Comparison of ENCODE assay signal across 8 cellular contexts in genomic region chr5:102971693-102972293, GRCh38.
DNase-seq lines count a peak whose midpoint lies in the region; FAIRE-seq and TF ChIP-seq lines count a peak whose summit lies in the region.

No MANE protein-coding gene starts in this region.

- peaks cover 3% of the 10 kb centered on the region for H3K4me1 Mint-ChIP-seq in osteocyte (ENCODE audit: unreplicated experiment)
- H3K4me1 Mint-ChIP-seq in activated CD4-positive, alpha-beta memory T cell treated with anti-CD3 and anti-CD28 coated beads, Interleukin-2, amount 10 ng/mL, durations not matched to agents 7 days and 5 days, result peaks cover 2% of the 10 kb centered on the region

- no peak overlapping the region for H3K4me3 ChIP-seq in epithelial cell of esophagus (ENCODE audit: low read length)
- no peak overlapping the region for H3K4me3 ChIP-seq in HAP-1

- peaks cover 11% of the 10 kb centered on the region for H3K36me3 Mint-ChIP-seq in osteocyte (ENCODE audit: unreplicated experiment)
- no peaks in the 10 kb centered on the region for H3K36me3 Mint-ChIP-seq in activated CD4-positive, alpha-beta memory T cell treated with anti-CD3 and anti-CD28 coated beads, Interleukin-2, amount 10 ng/mL, durations not matched to agents 7 days and 5 days (ENCODE audit: low read depth)

- TF ChIP-seq CTCF in epithelial cell of esophagus (IDR thresholded peaks at IDR 0.05; ENCODE audit: insufficient read depth, low read depth, low read length, missing control alignments) (peak; percentile 36), osteocyte (IDR thresholded peaks at IDR 0.05) (peak; percentile 69)

- H3K4me3 Mint-ChIP-seq in osteocyte (ENCODE audit: unreplicated experiment), result no peak overlapping the region
- no peak overlapping the region for H3K4me3 Mint-ChIP-seq in activated CD4-positive, alpha-beta memory T cell treated with anti-CD3 and anti-CD28 coated beads, Interleukin-2, amount 10 ng/mL, durations not matched to agents 7 days and 5 days

- DNase-seq in AML-193 (lab: John Stamatoyannopoulos, UW) (peak; percentile 40 to 66), GM19239 (ENCODE audit: insufficient read length, low spot score) (no peak), NCI-H446 treated with DMSO at 0.1 percent for 48 hours (lab: John Stamatoyannopoulos, UW) (peak; percentile 30), epithelial cell of esophagus (ENCODE audit: low read depth) (peak; percentile 8), osteocyte (ENCODE audit: extremely low spot score, unreplicated experiment) (no peak), HAP-1 (ENCODE audit: low spot score in 2 of 2) (no peak), islet precursor cell (no peak)
- no peak for DNase-seq in activated CD4-positive, alpha-beta memory T cell treated with anti-CD3 and anti-CD28 coated beads, Interleukin-2, amount 10 ng/mL, durations not matched to agents 7 days and 5 days

- H3K27me3 Mint-ChIP-seq in osteocyte (ENCODE audit: unreplicated experiment), result no peaks in the 10 kb centered on the region
- H3K27me3 Mint-ChIP-seq in activated CD4-positive, alpha-beta memory T cell treated with anti-CD3 and anti-CD28 coated beads, Interleukin-2, amount 10 ng/mL, durations not matched to agents 7 days and 5 days, result no peaks in the 10 kb centered on the region

- H3K9me3 ChIP-seq in HAP-1, result no peaks in the 10 kb centered on the region

- no peaks in the 10 kb centered on the region for H3K9me3 Mint-ChIP-seq in osteocyte (ENCODE audit: unreplicated experiment)
- no peaks in the 10 kb centered on the region for H3K9me3 Mint-ChIP-seq in activated CD4-positive, alpha-beta memory T cell treated with anti-CD3 and anti-CD28 coated beads, Interleukin-2, amount 10 ng/mL, durations not matched to agents 7 days and 5 days

- CTCF ChIA-PET in activated CD4-positive, alpha-beta memory T cell treated with anti-CD3 and anti-CD28 coated beads, Interleukin-2, amount 10 ng/mL, durations not matched to agents 7 days and 5 days (lab: Charles Lee), result interaction anchor here (0.6 to 1.2 kb wide), 2 partner anchors 191 to 290 kb away, joined by 3 read pairs; no protein-coding TSS in a partner anchor

- POLR2A ChIA-PET in activated CD4-positive, alpha-beta memory T cell treated with anti-CD3 and anti-CD28 coated beads, Interleukin-2, amount 10 ng/mL, durations not matched to agents 7 days and 5 days (lab: Charles Lee), result no interaction called here

- no peaks in the 10 kb centered on the region for H3K36me3 ChIP-seq in HAP-1 (replicated peaks)

- in situ Hi-C loops in HAP-1 (cut with MboI; ENCODE audit: low sequenced_read_pairs), result no loop called here

- no peaks in the 10 kb centered on the region for H3K4me1 ChIP-seq in HAP-1

- H3K27me3 ChIP-seq in HAP-1 (ENCODE audit: low read depth), result no peaks in the 10 kb centered on the region

- peak; percentile 4 for FAIRE-seq in GM19239 (lab: Jason Lieb, UNC)

- no peak overlapping the region for H3K27ac Mint-ChIP-seq in osteocyte (ENCODE audit: unreplicated experiment)
- no peak overlapping the region for H3K27ac Mint-ChIP-seq in activated CD4-positive, alpha-beta memory T cell treated with anti-CD3 and anti-CD28 coated beads, Interleukin-2, amount 10 ng/mL, durations not matched to agents 7 days and 5 days

Comparison
In these comparisons a context has a peak if more than half of its experiments do, and no peak if none do; other contexts are left out.
1. DNase-seq: peak in AML-193 (2 of 2), NCI-H446 treated with DMSO at 0.1 percent for 48 hours (single experiment) and epithelial cell of esophagus (single experiment); none in GM19239 (single experiment), osteocyte (single experiment), HAP-1 (0 of 2), islet precursor cell (single experiment) and activated CD4-positive, alpha-beta memory T cell treated with anti-CD3 and anti-CD28 coated beads, Interleukin-2, amount 10 ng/mL, durations not matched to agents 7 days and 5 days (single experiment).